In genomic region chr5:96043471-96043870, GRCh38 we compare ENCODE assay signal across 28 cellular contexts.
"Had no signal": no experiment of that assay in that cellular context is flagged by ENCODE, and none has a peak within 500 bp of the region (broad histone marks: within the 10 kb centered on the region; RNA-seq: fewer than 3 reads in every experiment).

No MANE protein-coding gene starts in this region.

- ATAC-seq: activated CD4-positive, CD25-positive, alpha-beta regulatory T cell treated with anti-CD3 and anti-CD28 coated beads, Interleukin-2, amount 50 U/mL, for 24 hours; gastroesophageal sphincter; left cardiac atrium; left ventricle myocardium superior; stimulated activated memory B cell treated with anti-CD40 and anti-IgM and Interleukin-4, amounts not matched to agents 10 μg/mL and 1 μg/mL and 100 μg/mL, for 72 hours; stimulated activated naive CD8-positive, alpha-beta T cell treated with anti-CD3 and anti-CD28 coated beads, Interleukin-15, amount 100 ng/mL, for 72 hours had no signal

- H3K9me3 ChIP-seq: gastroesophageal sphincter, right atrium auricular region, vagina had no signal

- DNase-seq: activated CD4-positive, alpha-beta T cell treated with anti-CD3 and anti-CD28 coated beads for 48 hours; activated CD4-positive, alpha-beta T cell treated with anti-CD3 and anti-CD28 coated beads, Interleukin-2, amount 50 U/mL, for 48 hours; activated CD8-positive, alpha-beta memory T cell treated with anti-CD3 and anti-CD28 coated beads for 24 hours; activated effector memory CD4-positive, alpha-beta T cell treated with Interleukin-2 at 50 U/mL for 16 hours; activated naive CD4-positive, alpha-beta T cell treated with Interleukin-2 at 50 U/mL for 16 hours; anterior cingulate cortex; dermis blood vessel endothelial cell; effector CD8-positive, alpha-beta T cell; islet precursor cell; left cardiac atrium; left ventricle myocardium superior; naive B cell; occipital lobe; stimulated activated CD4-positive, alpha-beta T cell treated with anti-CD3 and anti-CD28 coated beads, Interleukin-1b, Interleukin-23, amount 100 ng/mL, for 48 hours; stimulated activated CD4-positive, alpha-beta T cell treated with anti-CD3 and anti-CD28 coated beads, Interleukin-4, amount 100 ng/mL, for 4 hours; stimulated activated CD8-positive, alpha-beta memory T cell treated with anti-CD3 and anti-CD28 coated beads, Interleukin-4, amount 100 ng/mL, for 48 hours; stimulated activated naive CD8-positive, alpha-beta T cell treated with anti-CD3 and anti-CD28 coated beads, Interleukin-15, amount 100 ng/mL, for 72 hours; substantia nigra; T-helper 9 cell; WERI-Rb-1 had no signal

- H3K36me3 ChIP-seq: gastroesophageal sphincter, right atrium auricular region, vagina, WERI-Rb-1 had no signal

- H3K4me1 ChIP-seq: gastroesophageal sphincter, parathyroid adenoma, right atrium auricular region, vagina had no signal

- H3K27me3 ChIP-seq: gastroesophageal sphincter, hepatocyte, right atrium auricular region, vagina had no signal

- H3K27ac ChIP-seq: gastroesophageal sphincter, hepatocyte, parathyroid adenoma, right atrium auricular region, vagina, WERI-Rb-1 had no signal

- H3K4me3 ChIP-seq: gastroesophageal sphincter, hepatocyte, right atrium auricular region, smooth muscle cell, vagina had no signal
